21 cellular contexts compared by ENCODE assay signal in the genomic region with DNA sequence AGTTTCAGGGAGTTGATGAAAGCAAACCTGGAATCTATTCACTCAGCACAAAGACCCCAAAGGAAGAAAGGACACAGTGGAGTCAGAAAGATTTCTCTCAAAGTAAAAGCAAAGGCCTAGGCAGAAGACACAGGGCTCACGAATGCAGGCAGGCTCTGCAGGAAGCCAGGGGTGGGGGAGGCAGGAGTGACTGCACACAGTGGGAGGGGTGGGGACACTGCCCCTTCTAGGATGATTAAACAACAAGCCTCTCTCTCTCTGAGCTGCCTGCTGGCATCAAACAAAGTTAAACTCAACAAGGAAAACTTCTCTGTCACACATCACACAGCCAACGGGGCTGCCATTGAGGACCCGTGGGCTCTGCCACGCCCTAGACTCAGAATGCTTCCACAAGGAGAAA.
"Had no signal": no experiment of that assay in that cellular context is flagged by ENCODE, and none has a peak within 500 bp of the region (broad histone marks: within the 10 kb centered on the region; RNA-seq: fewer than 3 reads in every experiment).

No MANE protein-coding gene starts in this region.

- DNase-seq: activated B cell treated with CpG ODN at 0.5 μM for 24 hours; activated CD4-positive, alpha-beta memory T cell treated with anti-CD3 and anti-CD28 coated beads for 36 hours; activated CD4-positive, alpha-beta T cell treated with anti-CD3 and anti-CD28 coated beads for 4 hours; activated gamma-delta T cell treated with Interleukin-2 at 50 U/mL for 16 hours; activated naive CD8-positive, alpha-beta T cell treated with anti-CD3 and anti-CD28 coated beads for 36 hours; activated T-cell treated with anti-CD3 and anti-CD28 coated beads for 4 hours; amniotic stem cell; caudate nucleus; left colon; nephron progenitor cell; psoas muscle; right cardiac atrium; uterus had no signal

- H3K4me3 Mint-ChIP-seq: activated B cell treated with CpG ODN at 0.5 μM for 24 hours; activated CD4-positive, alpha-beta memory T cell treated with anti-CD3 and anti-CD28 coated beads for 36 hours; activated naive CD8-positive, alpha-beta T cell treated with anti-CD3 and anti-CD28 coated beads for 36 hours; activated T-helper 1 cell treated with anti-CD3 and anti-CD28 coated beads, Interleukin-12 subunit alpha, Interleukin-12 subunit beta, Interleukin-2, Interleukin-4 antibody, amounts not matched to agents 30 ng/mL and 10 ng/mL and 1 ng/mL, durations not matched to agents 14 hours and 24 hours and 36 hours; nephron progenitor cell; stimulated activated naive CD8-positive, alpha-beta T cell treated with anti-CD3 and anti-CD28 coated beads, Interleukin-15, Interleukin-2, amounts not matched to agents 100 ng/mL and 50 ng/mL, for 24 hours; T-helper 2 cell treated with Interferon-gamma antibody and Interleukin-4, amounts not matched to agents 5 μg/mL and 100 μg/mL, for 36 hours had no signal

- H2AFZ ChIP-seq: hepatocyte had no signal

- H3K36me3 ChIP-seq: uterus had no signal

- H3K9me3 ChIP-seq: esophagus muscularis mucosa, psoas muscle, uterus had no signal

- H3K4me1 ChIP-seq: esophagus muscularis mucosa, psoas muscle, tibial nerve, uterus had no signal

- H3K4me3 ChIP-seq: esophagus muscularis mucosa, hepatocyte, lung, psoas muscle, skin epidermis, tibial nerve, uterus had no signal

- ATAC-seq: left colon, psoas muscle, right cardiac atrium had no signal

- H3K27ac ChIP-seq: esophagus muscularis mucosa, hepatocyte, psoas muscle, tibial nerve, uterus had no signal

- H3K4me2 ChIP-seq: hepatocyte had no signal

- H3K27me3 Mint-ChIP-seq: activated B cell treated with CpG ODN at 0.5 μM for 24 hours; activated CD4-positive, alpha-beta memory T cell treated with anti-CD3 and anti-CD28 coated beads for 36 hours; activated naive CD8-positive, alpha-beta T cell treated with anti-CD3 and anti-CD28 coated beads for 36 hours; stimulated activated naive CD8-positive, alpha-beta T cell treated with anti-CD3 and anti-CD28 coated beads, Interleukin-15, Interleukin-2, amounts not matched to agents 100 ng/mL and 50 ng/mL, for 24 hours had no signal

- H3K36me3 Mint-ChIP-seq: activated naive CD8-positive, alpha-beta T cell treated with anti-CD3 and anti-CD28 coated beads for 36 hours had no signal

- H3K27ac Mint-ChIP-seq: activated B cell treated with CpG ODN at 0.5 μM for 24 hours; activated CD4-positive, alpha-beta memory T cell treated with anti-CD3 and anti-CD28 coated beads for 36 hours; activated naive CD8-positive, alpha-beta T cell treated with anti-CD3 and anti-CD28 coated beads for 36 hours; activated T-helper 1 cell treated with anti-CD3 and anti-CD28 coated beads, Interleukin-12 subunit alpha, Interleukin-12 subunit beta, Interleukin-2, Interleukin-4 antibody, amounts not matched to agents 30 ng/mL and 10 ng/mL and 1 ng/mL, durations not matched to agents 14 hours and 24 hours and 36 hours; stimulated activated naive CD8-positive, alpha-beta T cell treated with anti-CD3 and anti-CD28 coated beads, Interleukin-15, Interleukin-2, amounts not matched to agents 100 ng/mL and 50 ng/mL, for 24 hours; T-helper 2 cell treated with Interferon-gamma antibody and Interleukin-4, amounts not matched to agents 5 μg/mL and 100 μg/mL, for 36 hours had no signal

- H3K9me3 Mint-ChIP-seq: activated B cell treated with CpG ODN at 0.5 μM for 24 hours; activated T-helper 1 cell treated with anti-CD3 and anti-CD28 coated beads, Interleukin-12 subunit alpha, Interleukin-12 subunit beta, Interleukin-2, Interleukin-4 antibody, amounts not matched to agents 30 ng/mL and 10 ng/mL and 1 ng/mL, durations not matched to agents 14 hours and 24 hours and 36 hours; stimulated activated naive CD8-positive, alpha-beta T cell treated with anti-CD3 and anti-CD28 coated beads, Interleukin-15, Interleukin-2, amounts not matched to agents 100 ng/mL and 50 ng/mL, for 24 hours had no signal

- H3K27me3 ChIP-seq: esophagus muscularis mucosa, hepatocyte, tibial nerve, uterus had no signal
